25 cellular contexts compared by ENCODE assay signal in the genomic region with DNA sequence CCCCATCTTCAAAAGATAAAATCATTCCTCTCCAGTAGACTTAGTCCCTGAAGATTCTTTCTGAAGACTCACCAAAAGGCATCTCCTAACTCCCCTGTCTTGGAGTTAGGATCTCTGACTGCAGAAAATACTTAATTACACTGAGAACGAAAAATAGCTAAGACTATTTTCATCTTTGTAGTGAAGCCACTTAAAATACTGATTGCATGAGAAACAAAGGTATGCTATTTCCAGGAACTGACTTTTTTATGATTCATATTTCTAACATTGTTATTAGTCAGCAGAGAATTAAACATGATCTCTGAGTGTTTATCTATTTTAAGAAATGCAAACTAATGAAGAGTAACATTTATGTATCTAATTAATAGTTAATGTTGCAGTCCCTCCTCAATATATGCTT.
DNase-seq lines count a peak whose midpoint lies in the region; ATAC-seq and TF ChIP-seq lines count a peak whose summit lies in the region.
"Had no signal": no experiment of that assay in that cellular context is flagged by ENCODE, and none has a peak within 500 bp of the region (broad histone marks: within the 10 kb centered on the region; RNA-seq: fewer than 3 reads in every experiment).

No MANE protein-coding gene starts in this region.

- no peak overlapping the region for H3K4ac ChIP-seq in IMR-90 (ENCODE audit: low read depth, low read length)

- H3K4me1 ChIP-seq in IMR-90 (ENCODE audit: control insufficient read depth, insufficient read depth, low read length) (no peaks in the 10 kb centered on the region), foreskin keratinocyte (peaks cover 28% of the 10 kb centered on the region), tibial nerve (no peaks in the 10 kb centered on the region)
- H3K4me1 ChIP-seq: prostate gland had no signal

- no peak for TF ChIP-seq EP300 in tibial nerve (IDR thresholded peaks at IDR 0.05)

- POLR2A ChIA-PET in IMR-90 (lab: Charles Lee; ENCODE audit: unreplicated experiment), result no interaction called here

- dilution Hi-C loops in IMR-90 (cut with HindIII; ENCODE audit: low sequenced_read_pairs, unreplicated experiment), result no loop called here

- intact Hi-C loops in IMR-90 (cut with micrococcal nuclease), result no loop called here

- H3K79me1 ChIP-seq in IMR-90 (ENCODE audit: low read depth in 1 of 2, low read length in 2 of 2), result no peaks in the 10 kb centered on the region

- no peak overlapping the region for H3K27ac ChIP-seq in IMR-90 (ENCODE audit: insufficient read depth, low read length)
- H3K27ac ChIP-seq in foreskin keratinocyte, result no peak overlapping the region
- H3K27ac ChIP-seq in tibial nerve, result no peak overlapping the region
- H3K27ac ChIP-seq: HL-60, neutrophil, prostate gland had no signal

- no peak overlapping the region for H3K4me3 Mint-ChIP-seq in HFFc6
- H3K4me3 Mint-ChIP-seq: activated CD4-positive, alpha-beta T cell treated with anti-CD3 and anti-CD28 coated beads, Interleukin-2, amount 10 ng/mL, durations not matched to agents 7 days and 5 days; activated naive CD8-positive, alpha-beta T cell treated with anti-CD3 and anti-CD28 coated beads, Interleukin-2, amount 50 U/mL, for 24 hours; activated T-cell treated with anti-CD3 and anti-CD28 coated beads, Interleukin-2, amount 50 U/mL, for 4 hours; CD4-positive, CD25-positive, alpha-beta regulatory T cell; naive B cell had no signal

- H3K36me3 ChIP-seq in IMR-90 (ENCODE audit: control insufficient read depth, insufficient read depth, low read length) (no peaks in the 10 kb centered on the region), tibial nerve (no peaks in the 10 kb centered on the region)
- H3K36me3 ChIP-seq: heart left ventricle, neutrophil, prostate gland had no signal

- TF ChIP-seq POLR2A in IMR-90 (IDR thresholded peaks at IDR 0.05; ENCODE audit: low read depth, low read length) (no peak), tibial nerve (IDR thresholded peaks at IDR 0.05) (no peak)

- no peak overlapping the region for H3K56ac ChIP-seq in IMR-90 (ENCODE audit: extremely low read depth, insufficient read depth, low read length)

- H3K9me3 ChIP-seq in IMR-90 (ENCODE audit: control insufficient read depth, insufficient read depth, low read length) (no peaks in the 10 kb centered on the region), tibial nerve (peaks cover 0 to 9% (median 0%) of the 10 kb centered on the region in 4 donors)
- H3K9me3 ChIP-seq: neutrophil, prostate gland had no signal

- H2AK5ac ChIP-seq in IMR-90 (ENCODE audit: low read depth, low read length), result no peak overlapping the region

- no peak overlapping the region for H2AFZ ChIP-seq in IMR-90 (replicated peaks; ENCODE audit: low read length, poor library complexity)

- H4K8ac ChIP-seq in IMR-90 (ENCODE audit: low read depth in 2 of 2, low read length in 2 of 2), result no peak overlapping the region

- no peaks in the 10 kb centered on the region for H3K9me1 ChIP-seq in IMR-90 (ENCODE audit: insufficient read depth, low read length)

- H3K4me1 Mint-ChIP-seq in HFFc6 (ENCODE audit: low read depth), result no peaks in the 10 kb centered on the region
- H3K4me1 Mint-ChIP-seq: activated CD4-positive, alpha-beta T cell treated with anti-CD3 and anti-CD28 coated beads, Interleukin-2, amount 10 ng/mL, durations not matched to agents 7 days and 5 days; activated naive CD8-positive, alpha-beta T cell treated with anti-CD3 and anti-CD28 coated beads, Interleukin-2, amount 50 U/mL, for 24 hours; CD4-positive, CD25-positive, alpha-beta regulatory T cell; naive B cell had no signal

- no peak overlapping the region for H4K91ac ChIP-seq in IMR-90 (ENCODE audit: insufficient read depth, low read depth, low read length)

- H3K9me3 Mint-ChIP-seq in HFFc6, result peaks cover 35% of the 10 kb centered on the region
- H3K9me3 Mint-ChIP-seq: activated T-cell treated with anti-CD3 and anti-CD28 coated beads, Interleukin-2, amount 50 U/mL, for 4 hours had no signal

- H3K27ac Mint-ChIP-seq in HFFc6, result no peak overlapping the region
- H3K27ac Mint-ChIP-seq: activated CD4-positive, alpha-beta T cell treated with anti-CD3 and anti-CD28 coated beads, Interleukin-2, amount 10 ng/mL, durations not matched to agents 7 days and 5 days; activated naive CD8-positive, alpha-beta T cell treated with anti-CD3 and anti-CD28 coated beads, Interleukin-2, amount 50 U/mL, for 24 hours; CD4-positive, CD25-positive, alpha-beta regulatory T cell; naive B cell had no signal

- H2BK120ac ChIP-seq in IMR-90 (ENCODE audit: low read depth, low read length), result no peak overlapping the region

- TF ChIP-seq CTCF in IMR-90 (conservative IDR thresholded peaks at IDR 0.05; ENCODE audit: low read depth, low read length), result no peak
- TF ChIP-seq CTCF in foreskin keratinocyte (conservative IDR thresholded peaks at IDR 0.05), result no peak
- no peak for TF ChIP-seq CTCF in HFFc6 (IDR thresholded peaks at IDR 0.05)
- TF ChIP-seq CTCF in tibial nerve (IDR thresholded peaks at IDR 0.05), result no peak

- no peak overlapping the region for H3K23ac ChIP-seq in IMR-90 (ENCODE audit: low read depth, low read length)

- no peak overlapping the region for H3K18ac ChIP-seq in IMR-90 (ENCODE audit: low read depth, low read length)

- no peak overlapping the region for H3K4me2 ChIP-seq in IMR-90 (ENCODE audit: low read depth, low read length)

- no peak overlapping the region for H2BK5ac ChIP-seq in IMR-90 (ENCODE audit: low read depth, low read length, poor library complexity, severe bottlenecking)

- no CpG with 5 or more reads among the region's 1 CpG for WGBS in IMR-90 (ENCODE audit: extremely low coverage in 2 of 2, insufficient read length in 1 of 2), 2 experiments
- WGBS in tibial nerve, 2 donors, result 50 to 60% methylated on average over 1 of the region's 1 CpG

- H3K27me3 ChIP-seq in IMR-90 (ENCODE audit: control insufficient read depth, insufficient read depth, low read length) (no peaks in the 10 kb centered on the region), foreskin keratinocyte (no peaks in the 10 kb centered on the region), tibial nerve (no peaks in the 10 kb centered on the region)
- H3K27me3 ChIP-seq: heart left ventricle, neutrophil had no signal

- in situ Hi-C loops in IMR-90 (cut with MboI; ENCODE audit: low sequenced_read_pairs), result no loop called here

- no TSS peak for BruUV-seq in IMR-90 (replicated peaks; lab: Mats Ljungman, UMichigan)

- H2AK9ac ChIP-seq in IMR-90 (replicated peaks; ENCODE audit: low read depth, low read length, poor library complexity), result no peak overlapping the region

- no peak overlapping the region for H2BK20ac ChIP-seq in IMR-90 (ENCODE audit: low read depth, low read length)

- H3K9ac ChIP-seq in IMR-90 (ENCODE audit: low read depth, low read length), result no peak overlapping the region

- H3K4me3 ChIP-seq in IMR-90 (ENCODE audit: insufficient read depth, low read depth, low read length) (no peak overlapping the region), tibial nerve (no peak overlapping the region)
- H3K4me3 ChIP-seq: heart left ventricle, prostate gland had no signal

- CTCF ChIA-PET in IMR-90 (lab: Yijun Ruan, JAX), result interaction anchor here (0.6 kb wide), 1 partner anchor 569 kb away, joined by 4 read pairs; no protein-coding TSS in a partner anchor

- DNase-seq in IMR-90 (peak; percentile 17), SW 1271 (lab: John Stamatoyannopoulos, UW) (peak; percentile 1 to 48), foreskin keratinocyte (peak; percentile 24 to 63), pulmonary artery endothelial cell (ENCODE audit: low read depth, low spot score) (peak; percentile 2), HFFc6 (no peak), midbrain (lab: John Stamatoyannopoulos, UW) (no peak), tibial nerve (ENCODE audit: low spot score in 2 of 2) (no peak)
- DNase-seq: activated CD4-positive, alpha-beta T cell treated with anti-CD3 and anti-CD28 coated beads, Interleukin-2, amount 10 ng/mL, durations not matched to agents 7 days and 5 days; activated naive CD8-positive, alpha-beta T cell treated with anti-CD3 and anti-CD28 coated beads, Interleukin-2, amount 50 U/mL, for 24 hours; activated T-cell treated with anti-CD3 and anti-CD28 coated beads, Interleukin-2, amount 50 U/mL, for 4 hours; cerebellar nuclear complex; heart left ventricle; left cardiac atrium; mesendoderm; naive B cell; NCI-H1105; NCI-H2029; NCI-H345; RPMI8226; stimulated activated naive CD4-positive, alpha-beta T cell treated with Interleukin-2 at 50 U/mL for 16 hours had no signal

- ATAC-seq in IMR-90 (ENCODE audit: low read depth), result no peak
- ATAC-seq in foreskin keratinocyte, result peak; percentile 81
- no peak for ATAC-seq in GM19035 (IDR thresholded peaks at IDR 0.05; ENCODE audit: unreplicated experiment)
- ATAC-seq: activated naive CD8-positive, alpha-beta T cell treated with anti-CD3 and anti-CD28 coated beads, Interleukin-2, amount 50 U/mL, for 24 hours; activated T-cell treated with anti-CD3 and anti-CD28 coated beads, Interleukin-2, amount 50 U/mL, for 4 hours; heart left ventricle had no signal

- H3K14ac ChIP-seq in IMR-90 (replicated peaks; ENCODE audit: low read depth, low read length), result no peak overlapping the region

- no peak overlapping the region for H2BK15ac ChIP-seq in IMR-90 (ENCODE audit: low read depth, low read length)

- no peaks in the 10 kb centered on the region for H3K27me3 Mint-ChIP-seq in HFFc6 (ENCODE audit: insufficient read depth)
- H3K27me3 Mint-ChIP-seq: activated CD4-positive, alpha-beta T cell treated with anti-CD3 and anti-CD28 coated beads, Interleukin-2, amount 10 ng/mL, durations not matched to agents 7 days and 5 days; activated naive CD8-positive, alpha-beta T cell treated with anti-CD3 and anti-CD28 coated beads, Interleukin-2, amount 50 U/mL, for 24 hours; CD4-positive, CD25-positive, alpha-beta regulatory T cell had no signal

- H4K5ac ChIP-seq in IMR-90 (ENCODE audit: low read depth, low read length), result no peak overlapping the region

- H4K20me1 ChIP-seq in IMR-90 (ENCODE audit: insufficient read depth, low read length), result no peaks in the 10 kb centered on the region

- no peak for TF ChIP-seq RAD21 in IMR-90 (IDR thresholded peaks at IDR 0.05; ENCODE audit: low read length)

- H3K36me3 Mint-ChIP-seq in HFFc6 (ENCODE audit: low read depth), result no peaks in the 10 kb centered on the region
- H3K36me3 Mint-ChIP-seq: CD4-positive, CD25-positive, alpha-beta regulatory T cell; naive B cell had no signal

TF ChIP-seq in IMR-90, 13 proteins besides CTCF, POLR2A, EP300 and RAD21 (continues in another document):
- no peak for TF ChIP-seq FOS (IDR thresholded peaks at IDR 0.05; ENCODE audit: low read depth, low read length)
- TF ChIP-seq, protein P1, sequence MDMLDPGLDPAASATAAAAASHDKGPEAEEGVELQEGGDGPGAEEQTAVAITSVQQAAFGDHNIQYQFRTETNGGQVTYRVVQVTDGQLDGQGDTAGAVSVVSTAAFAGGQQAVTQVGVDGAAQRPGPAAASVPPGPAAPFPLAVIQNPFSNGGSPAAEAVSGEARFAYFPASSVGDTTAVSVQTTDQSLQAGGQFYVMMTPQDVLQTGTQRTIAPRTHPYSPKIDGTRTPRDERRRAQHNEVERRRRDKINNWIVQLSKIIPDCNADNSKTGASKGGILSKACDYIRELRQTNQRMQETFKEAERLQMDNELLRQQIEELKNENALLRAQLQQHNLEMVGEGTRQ (IDR thresholded peaks at IDR 0.05; ENCODE audit: low read depth, low read length), result no peak
- TF ChIP-seq RFX5 (IDR thresholded peaks at IDR 0.05; ENCODE audit: low read depth, low read length), result no peak

Comparison
In these comparisons a context has a peak if more than half of its experiments do, and no peak if none do; other contexts are left out.
1. DNase-seq: peak in IMR-90 (single experiment), SW 1271 (2 of 2), foreskin keratinocyte (2 of 2) and pulmonary artery endothelial cell (single experiment); none in HFFc6 (single experiment), midbrain (single experiment) and tibial nerve (0 of 2).